Comparison of ENCODE assay signal across 1 cellular context in genomic region chr1:227773558-227773957, GRCh38.
TF ChIP-seq lines count a peak whose summit lies in the region.

No MANE protein-coding gene starts in this region.

TF ChIP-seq in GM23338, 12 proteins besides CTCF, POLR2A, EP300 and RAD21:
- TF ChIP-seq NANOG (IDR thresholded peaks at IDR 0.05; ENCODE audit: borderline replicate concordance) (no peak), ETS1 (IDR thresholded peaks at IDR 0.05) (no peak), STAT1 (IDR thresholded peaks at IDR 0.05; ENCODE audit: unreplicated experiment) (no peak), ZNF114 (CRISPR knock-in tag; IDR thresholded peaks at IDR 0.05) (no peak), EZH2 (IDR thresholded peaks at IDR 0.05; ENCODE audit: low read depth, unreplicated experiment) (no peak), REST (IDR thresholded peaks at IDR 0.05; ENCODE audit: unreplicated experiment) (no peak), ZNF331 (CRISPR knock-in tag; IDR thresholded peaks at IDR 0.05; ENCODE audit: low read depth) (no peak)
